In genomic region chr19:46313540-46314469, GRCh38 we compare ENCODE assay signal across 11 cellular contexts. TPM values are rescaled to one million over a fixed set of nuclear protein-coding genes. Genes with fewer than 3 reads are reported as not detected.
A peak's percentile ranks its signal among the peaks of the same experiment; 100 is the strongest.
DNase-seq lines count a peak whose midpoint lies in the region; ATAC-seq and TF ChIP-seq lines count a peak whose summit lies in the region.
"Not testable (repeated sequence)": the region's sequence is repeated elsewhere in the genome, so short reads cannot be mapped to it uniquely, and the experiment has no call there.
"Had no signal": no experiment of that assay in that cellular context is flagged by ENCODE, and none has a peak within 500 bp of the region (broad histone marks: within the 10 kb centered on the region; RNA-seq: fewer than 3 reads in every experiment).

No MANE protein-coding gene starts in this region.

- H3K4me1 ChIP-seq in IMR-90 (ENCODE audit: control insufficient read depth, insufficient read depth, low read length); mesenchymal stem cell (ENCODE audit: control insufficient read depth, insufficient read depth, low read depth, low read length): not testable (repeated sequence)
- peaks cover 0 to 11% (median 4%) of the 10 kb centered on the region in 4 donors for H3K4me1 ChIP-seq in tibial nerve

- not testable (repeated sequence) for TF ChIP-seq POLR2A in IMR-90 (IDR thresholded peaks at IDR 0.05; ENCODE audit: low read depth, low read length); tibial nerve (IDR thresholded peaks at IDR 0.05)

- not testable (repeated sequence) for BruUV-seq in IMR-90 (replicated peaks; lab: Mats Ljungman, UMichigan)

- in situ Hi-C loops in IMR-90 (cut with MboI; ENCODE audit: low sequenced_read_pairs); SK-MEL-5 (cut with HindIII; ENCODE audit: low pct_unique_long_range_greater_than_20kb, low sequenced_read_pairs): not testable (repeated sequence)

- H3K27ac ChIP-seq in C4-2B (peak overlapping the region; percentile 74; the same call in 1 of the 2 replicates), tibial nerve (peak overlapping the region in 3 of 4 donors; percentile 40 to 76 (median 62))
- not testable (repeated sequence) for H3K27ac ChIP-seq in IMR-90 (ENCODE audit: insufficient read depth, low read length); mesenchymal stem cell (ENCODE audit: low read length, poor library complexity, severe bottlenecking)

- not testable (repeated sequence) for H4K20me1 ChIP-seq in IMR-90 (ENCODE audit: insufficient read depth, low read length)

- not testable (repeated sequence) for H3K14ac ChIP-seq in IMR-90 (replicated peaks; ENCODE audit: low read depth, low read length); mesenchymal stem cell (ENCODE audit: low read length in 2 of 2)

- H3K79me1 ChIP-seq in IMR-90 (ENCODE audit: low read depth in 1 of 2, low read length in 2 of 2); mesenchymal stem cell (replicated peaks; ENCODE audit: low read length, poor library complexity, severe bottlenecking): not testable (repeated sequence)

- H3K23ac ChIP-seq in IMR-90 (ENCODE audit: low read depth, low read length); mesenchymal stem cell (ENCODE audit: low read length in 2 of 2): not testable (repeated sequence)

- not testable (repeated sequence) for H3K56ac ChIP-seq in IMR-90 (ENCODE audit: extremely low read depth, insufficient read depth, low read length)

- not testable (repeated sequence) for H2AFZ ChIP-seq in IMR-90 (replicated peaks; ENCODE audit: low read length, poor library complexity); mesenchymal stem cell (ENCODE audit: low read depth, low read length)

- DNase-seq in IMR-90 (peak; percentile 38), NCI-H2029 treated with DMSO at 0.1 percent for 48 hours (lab: John Stamatoyannopoulos, UW) (peak; percentile 57), SK-MEL-5 (ENCODE audit: low read depth, low spot score) (peak; percentile 89), choroid plexus epithelial cell (ENCODE audit: low read depth) (peak; percentile 32), fibroblast of villous mesenchyme (ENCODE audit: low read depth) (peak; percentile 93), mesenchymal stem cell (peak; percentile 81)
- DNase-seq in tibial nerve (ENCODE audit: low spot score in 2 of 2) = not testable (repeated sequence)

- peak; percentile 75 for ATAC-seq in IMR-90 (ENCODE audit: low read depth)

- not testable (repeated sequence) for H3K9ac ChIP-seq in IMR-90 (ENCODE audit: low read depth, low read length); mesenchymal stem cell (ENCODE audit: low read length)

- H2BK20ac ChIP-seq in IMR-90 (ENCODE audit: low read depth, low read length) = not testable (repeated sequence)

- H4K91ac ChIP-seq in IMR-90 (ENCODE audit: insufficient read depth, low read depth, low read length); mesenchymal stem cell (ENCODE audit: low read length): not testable (repeated sequence)

- H3K18ac ChIP-seq in IMR-90 (ENCODE audit: low read depth, low read length) = not testable (repeated sequence)
- H3K18ac ChIP-seq in mesenchymal stem cell (ENCODE audit: low read depth in 1 of 2, low read length in 2 of 2) = peak overlapping the region in 1 of 2 experiments; percentile 56

- H3K9me1 ChIP-seq in IMR-90 (ENCODE audit: insufficient read depth, low read length) = not testable (repeated sequence)

- H2AK9ac ChIP-seq in IMR-90 (replicated peaks; ENCODE audit: low read depth, low read length, poor library complexity) = not testable (repeated sequence)

- H4K5ac ChIP-seq in IMR-90 (ENCODE audit: low read depth, low read length) = not testable (repeated sequence)

- not testable (repeated sequence) for H3K36me3 ChIP-seq in IMR-90 (ENCODE audit: control insufficient read depth, insufficient read depth, low read length)
- H3K36me3 ChIP-seq in mesenchymal stem cell (ENCODE audit: control insufficient read depth in 1 of 2, insufficient read depth in 2 of 2, low read depth in 1 of 2, low read length in 2 of 2) (peaks cover 19 to 22% of the 10 kb centered on the region in 2 experiments), tibial nerve (peaks cover 0 to 53% (median 2%) of the 10 kb centered on the region in 3 donors)

- H3K4ac ChIP-seq in IMR-90 (ENCODE audit: low read depth, low read length); mesenchymal stem cell (ENCODE audit: low read depth in 1 of 2, low read length in 2 of 2): not testable (repeated sequence)

- dilution Hi-C loops in IMR-90 (cut with HindIII; ENCODE audit: low sequenced_read_pairs, unreplicated experiment) = not testable (repeated sequence)

- H2BK12ac ChIP-seq in mesenchymal stem cell (ENCODE audit: low read length in 2 of 2) = not testable (repeated sequence)

- H2AK5ac ChIP-seq in IMR-90 (ENCODE audit: low read depth, low read length); mesenchymal stem cell (ENCODE audit: low read length, severe bottlenecking): not testable (repeated sequence)

- TF ChIP-seq RAD21 in IMR-90 (IDR thresholded peaks at IDR 0.05; ENCODE audit: low read length) = not testable (repeated sequence)

- not testable (repeated sequence) for H3K27me3 ChIP-seq in IMR-90 (ENCODE audit: control insufficient read depth, insufficient read depth, low read length); mesenchymal stem cell (ENCODE audit: control insufficient read depth in 1 of 2, insufficient read depth in 1 of 2, low read length in 2 of 2); tibial nerve

- not testable (repeated sequence) for TF ChIP-seq CTCF in C4-2B (conservative IDR thresholded peaks at IDR 0.05); IMR-90 (conservative IDR thresholded peaks at IDR 0.05; ENCODE audit: low read depth, low read length); choroid plexus epithelial cell (conservative IDR thresholded peaks at IDR 0.05; ENCODE audit: low read depth, low read length); fibroblast of villous mesenchyme (IDR thresholded peaks at IDR 0.05; ENCODE audit: insufficient read depth, low read depth, low read length); tibial nerve (IDR thresholded peaks at IDR 0.05)

- intact Hi-C loops in IMR-90 (cut with micrococcal nuclease) = not testable (repeated sequence)

- H3K4me3 ChIP-seq in IMR-90 (ENCODE audit: insufficient read depth, low read depth, low read length); choroid plexus epithelial cell (ENCODE audit: low read depth, low read length); fibroblast of villous mesenchyme (ENCODE audit: low read depth, low read length); mesenchymal stem cell (ENCODE audit: insufficient read depth in 1 of 2, low read depth in 1 of 2, low read length in 2 of 2); tibial nerve: not testable (repeated sequence)

- H4K8ac ChIP-seq in IMR-90 (ENCODE audit: low read depth in 2 of 2, low read length in 2 of 2); mesenchymal stem cell (ENCODE audit: low read length): not testable (repeated sequence)

- H3K9me3 ChIP-seq in IMR-90 (ENCODE audit: control insufficient read depth, insufficient read depth, low read length); mesenchymal stem cell (ENCODE audit: control insufficient read depth, low read length): not testable (repeated sequence)
- peaks cover 0 to 12% (median 0%) of the 10 kb centered on the region in 4 donors for H3K9me3 ChIP-seq in tibial nerve

- not testable (repeated sequence) for H2BK120ac ChIP-seq in IMR-90 (ENCODE audit: low read depth, low read length); mesenchymal stem cell (ENCODE audit: low read depth, low read length)

- H3K4me2 ChIP-seq in IMR-90 (ENCODE audit: low read depth, low read length); mesenchymal stem cell (ENCODE audit: low read length, poor library complexity, severe bottlenecking): not testable (repeated sequence)

- TF ChIP-seq EP300 in tibial nerve (IDR thresholded peaks at IDR 0.05) = not testable (repeated sequence)

- not testable (repeated sequence) for H2BK15ac ChIP-seq in IMR-90 (ENCODE audit: low read depth, low read length); mesenchymal stem cell (ENCODE audit: low read depth, poor library complexity, severe bottlenecking)

- POLR2A ChIA-PET in IMR-90 (lab: Charles Lee; ENCODE audit: unreplicated experiment) = not testable (repeated sequence)

- CTCF ChIA-PET in IMR-90 (lab: Yijun Ruan, JAX) = interaction anchor here (1.5 kb wide), 1 partner anchor 11 kb away, joined by 11 read pairs; no protein-coding TSS in a partner anchor

- no CpG with 5 or more reads among the region's 14 CpGs for WGBS in IMR-90 (ENCODE audit: extremely low coverage in 2 of 2, insufficient read length in 1 of 2), 2 experiments
- WGBS in mesenchymal stem cell = 95% methylated on average over 8 of the region's 14 CpGs
- WGBS in tibial nerve, 2 donors = 50 to 57% methylated on average over 14 of the region's 14 CpGs

- not testable (repeated sequence) for H2BK5ac ChIP-seq in IMR-90 (ENCODE audit: low read depth, low read length, poor library complexity, severe bottlenecking); mesenchymal stem cell (ENCODE audit: low read depth, low read length, poor library complexity, severe bottlenecking)

RNA-seq across cellular contexts. Expression of gene HIF3A, which starts 17.0 kb away (rescaled TPM):
- total RNA-seq in IMR-90 (2012; rRNA removed) = not detected in 2 replicates
- 0.02 and 0.19 TPM in 2 replicates for polyA plus RNA-seq in IMR-90 (2012; rRNA removed)
- polyA plus RNA-seq in IMR-90 (2012; cell fraction: cytosol; rRNA removed) = 0.03 TPM in 1 of 2 replicates, not detected in the other
- 0.13 and 0.23 TPM in 2 replicates for polyA plus RNA-seq in IMR-90 (2012; cell fraction: nucleus; rRNA removed; ENCODE audit: low replicate concordance)
- total RNA-seq in SK-MEL-5 (2014; rRNA removed; shearing (Covaris generic)) = not detected in 2 replicates
- not detected in 2 replicates for polyA plus RNA-seq in SK-MEL-5 (2015; cell fraction: cytosol; rRNA removed)
- not detected in 2 replicates for polyA plus RNA-seq in SK-MEL-5 (2015; cell fraction: nucleus; rRNA removed)
- total RNA-seq in fibroblast of villous mesenchyme = 0.43 and 0.64 TPM in 2 replicates
- 24.9 TPM for polyA plus RNA-seq in mesenchymal stem cell (2013, experiment 1 of 2)
- 20.6 TPM for polyA plus RNA-seq in mesenchymal stem cell (2013, experiment 2 of 2)
- 100 to 1,000 TPM; 166 to 235 (median 209) TPM for total RNA-seq in tibial nerve
- total RNA-seq: CD4-positive, alpha-beta T cell; G401 had no signal
- polyA plus RNA-seq: BJ had no signal

RNA-seq across cellular contexts. Expression of gene PPP5C, which starts 33.1 kb away (rescaled TPM):
- total RNA-seq in IMR-90 (2012; rRNA removed) (68.9 and 80.5 TPM in 2 replicates), fibroblast of villous mesenchyme (44.9 and 48.3 TPM in 2 replicates), tibial nerve (100 to 1,000 TPM in 1 of 4 donors, 10 to 100 TPM in 3; 70.5 to 132 (median 88.8) TPM)
- polyA plus RNA-seq in IMR-90 (2012; rRNA removed) = 128 and 133 TPM in 2 replicates
- polyA plus RNA-seq in IMR-90 (2012; cell fraction: cytosol; rRNA removed) = 103 and 109 TPM in 2 replicates
- polyA plus RNA-seq in IMR-90 (2012; cell fraction: nucleus; rRNA removed; ENCODE audit: low replicate concordance) = 214 and 279 TPM in 2 replicates
- 45.6 and 50.9 TPM in 2 replicates for total RNA-seq in SK-MEL-5 (2014; rRNA removed; shearing (Covaris generic))
- polyA plus RNA-seq in SK-MEL-5 (2015; cell fraction: cytosol; rRNA removed) = 96.0 and 97.0 TPM in 2 replicates
- polyA plus RNA-seq in SK-MEL-5 (2015; cell fraction: nucleus; rRNA removed) = 86.9 and 167 TPM in 2 replicates
- 67.1 TPM for polyA plus RNA-seq in mesenchymal stem cell (2013, experiment 1 of 2)
- polyA plus RNA-seq in mesenchymal stem cell (2013, experiment 2 of 2) = 63.7 TPM

Comparison
In these comparisons a context has a peak if more than half of its experiments do, and no peak if none do; other contexts are left out.
1. RNA of gene HIF3A, which starts 17.0 kb away (total RNA-seq): 166 to 235 TPM in tibial nerve; 0.43 to 0.64 TPM in fibroblast of villous mesenchyme, not detected in IMR-90 and not detected in SK-MEL-5; every median in the first group is over 100 times any median in the second.